In genomic region chrX:68918202-68918601, GRCh38 we compare ENCODE assay signal across 14 cellular contexts.
A peak's percentile ranks its signal among the peaks of the same experiment; 100 is the strongest.
DNase-seq lines count a peak whose midpoint lies in the region; ATAC-seq, FAIRE-seq and TF ChIP-seq lines count a peak whose summit lies in the region.
"Had no signal": no experiment of that assay in that cellular context is flagged by ENCODE, and none has a peak within 500 bp of the region (broad histone marks: within the 10 kb centered on the region; RNA-seq: fewer than 3 reads in every experiment).

No MANE protein-coding gene starts in this region.

- H4K20me1 ChIP-seq in PC-3 (ENCODE audit: low read length) = no peaks in the 10 kb centered on the region

- TF ChIP-seq POLR2A in heart left ventricle (IDR thresholded peaks at IDR 0.05) (no peak), GM12891 (IDR thresholded peaks at IDR 0.05; ENCODE audit: low read depth, low read length) (no peak)

- no peak for DNase-seq in heart left ventricle
- no peak for DNase-seq in Right ventricle myocardium inferior (ENCODE audit: missing footprints)
- no peak for DNase-seq in GM12891 (ENCODE audit: insufficient read length, low spot score)
- peak; percentile 13 for DNase-seq in PC-3
- DNase-seq: CD4-positive, alpha-beta T cell; GF-D8; H7; NCI-H2107; NCI-H226; SJCRH30 had no signal

- no peak overlapping the region for H3K4me2 ChIP-seq in PC-3 (ENCODE audit: low read length)

- no TSS peak for BruUV-seq in PC-3 (replicated peaks; lab: Mats Ljungman, UMichigan)

- peak; percentile 50 for FAIRE-seq in GM12891 (lab: Jason Lieb, UNC)
- FAIRE-seq: HTR-8/SVneo had no signal

- H3K9me2 ChIP-seq in PC-3 (replicated peaks; ENCODE audit: low read length) = no peaks in the 10 kb centered on the region

- H3K27me3 ChIP-seq in heart left ventricle = peaks cover 0 to 6% (median 0%) of the 10 kb centered on the region in 9 donors
- no peaks in the 10 kb centered on the region for H3K27me3 ChIP-seq in PC-3 (ENCODE audit: low read length)
- H3K27me3 ChIP-seq: SJCRH30 had no signal

- peak in 2 of 4 donors; percentile 18 to 33 for ATAC-seq in heart left ventricle
- ATAC-seq in Right ventricle myocardium inferior = no peak
- peak; percentile 54; the same call in 1 of the 2 replicates for ATAC-seq in PC-3
- ATAC-seq in HG02938 (IDR thresholded peaks at IDR 0.05; ENCODE audit: unreplicated experiment) = no peak
- no peak for ATAC-seq in HG03439 (IDR thresholded peaks at IDR 0.05; ENCODE audit: unreplicated experiment)
- no peak for ATAC-seq in GM18909 (IDR thresholded peaks at IDR 0.05; ENCODE audit: poor library complexity, unreplicated experiment)

- H3K4me1 ChIP-seq in heart left ventricle (peaks cover 0 to 4% (median 0%) of the 10 kb centered on the region in 12 donors), PC-3 (ENCODE audit: insufficient read depth, low read length) (no peaks in the 10 kb centered on the region)
- H3K4me1 ChIP-seq: SJCRH30 had no signal

- CTCF ChIA-PET in PC-3 (lab: Charles Lee) = no interaction called here

- WGBS in heart left ventricle, 4 donors = 44 to 84% (median 70%) methylated on average over 2 of the region's 2 CpGs

- no peaks in the 10 kb centered on the region for H3K36me3 ChIP-seq in heart left ventricle
- H3K36me3 ChIP-seq in PC-3 (ENCODE audit: low read depth, low read length) = no peaks in the 10 kb centered on the region
- H3K36me3 ChIP-seq: SJCRH30 had no signal

- no peak overlapping the region for H3K4me3 ChIP-seq in heart left ventricle
- H3K4me3 ChIP-seq in PC-3 (ENCODE audit: low read length) = no peak overlapping the region
- H3K4me3 ChIP-seq: SJCRH30 had no signal

- no peak overlapping the region for H2AFZ ChIP-seq in PC-3 (ENCODE audit: low read length)

- H3K27ac ChIP-seq in heart left ventricle = no peak overlapping the region
- no peak overlapping the region for H3K27ac ChIP-seq in PC-3 (ENCODE audit: low read length)
- H3K27ac ChIP-seq: SJCRH30 had no signal

- TF ChIP-seq CTCF in heart left ventricle (IDR thresholded peaks at IDR 0.05) = peak in 10 of 12 donors; percentile 11 to 36 (median 16)
- TF ChIP-seq CTCF in PC-3 (conservative IDR thresholded peaks at IDR 0.05; ENCODE audit: low read depth, low read length) = peak; percentile 47

- intact Hi-C loops in heart left ventricle (cut with DNase I) (loop anchor here in 1 of 10 donors (2.0 kb wide), 1 partner anchor 305 kb away; no protein-coding TSS in a partner anchor), Right ventricle myocardium inferior (cut with DNase I) (no loop called here), PC-3 (cut with micrococcal nuclease) (loop anchor here (1.0 kb wide), 1 partner anchor 142 kb away; no protein-coding TSS in a partner anchor)

- no peaks in the 10 kb centered on the region for H3K79me2 ChIP-seq in PC-3 (ENCODE audit: low read length)

- H3K9me3 ChIP-seq in heart left ventricle (peaks cover 0 to 4% (median 0%) of the 10 kb centered on the region in 12 donors), PC-3 (ENCODE audit: low read length) (no peaks in the 10 kb centered on the region)
- H3K9me3 ChIP-seq: SJCRH30 had no signal

- H3F3A ChIP-seq in PC-3 (ENCODE audit: low read length, unreplicated experiment) = no peaks in the 10 kb centered on the region

- POLR2A ChIA-PET in PC-3 (lab: Charles Lee; ENCODE audit: unreplicated experiment) = no interaction called here

- no peak overlapping the region for H3K9ac ChIP-seq in PC-3 (ENCODE audit: low read length)

TF ChIP-seq in GM12891, 5 proteins besides CTCF, POLR2A, EP300 and RAD21:
- TF ChIP-seq TAF1 (IDR thresholded peaks at IDR 0.05; ENCODE audit: low read depth, low read length) (no peak), POLR2AphosphoS5 (IDR thresholded peaks at IDR 0.05; ENCODE audit: low read depth, low read length) (no peak), PAX5 (IDR thresholded peaks at IDR 0.05; ENCODE audit: insufficient read depth, low read length, severe bottlenecking) (no peak), POU2F2 (IDR thresholded peaks at IDR 0.05; ENCODE audit: low read depth, low read length) (no peak), SPI1 (IDR thresholded peaks at IDR 0.05; ENCODE audit: low read depth, low read length) (no peak)
TF ChIP-seq in GM12891: peak in this region for 0.
